ENCODE assay signal across 8 cellular contexts in genomic region chr19:48741222-48741999, GRCh38. TPM values are rescaled to one million over a fixed set of nuclear protein-coding genes. Genes with fewer than 3 reads are reported as not detected.
DNase-seq lines count a peak whose midpoint lies in the region; ATAC-seq and TF ChIP-seq lines count a peak whose summit lies in the region.

No MANE protein-coding gene starts in this region.

- H3K9ac ChIP-seq in neuronal stem cell (ENCODE audit: low read depth, low read length, poor library complexity), result no peak overlapping the region

- peaks cover 10% of the 10 kb centered on the region for H3K36me3 Mint-ChIP-seq in Calu3 (ENCODE audit: insufficient read depth, unreplicated experiment)

- no peak overlapping the region for H3K23ac ChIP-seq in neuronal stem cell (ENCODE audit: low read depth, low read length, poor library complexity)

- H3K4me3 ChIP-seq in NB4 (ENCODE audit: low read depth, low read length) (no peak overlapping the region), neuronal stem cell (ENCODE audit: low read length in 2 of 2) (no peak overlapping the region)

- peak overlapping the region; percentile 70 for H4K8ac ChIP-seq in neuronal stem cell (ENCODE audit: low read depth, low read length)

- H3K36me3 ChIP-seq in neuronal stem cell (replicated peaks in 1 of 2; ENCODE audit: control insufficient read depth in 2 of 2, insufficient read depth in 2 of 2, low read length in 2 of 2), result no peaks in the 10 kb centered on the region

- peak overlapping the region; percentile 4 for H2BK12ac ChIP-seq in neuronal stem cell (ENCODE audit: low read length)

- WGBS in neuronal stem cell (ENCODE audit: extremely low coverage in 2 of 2, insufficient read length in 2 of 2, insufficient replicate concordance in 1 of 2), 2 donors, result no CpG with 5 or more reads among the region's 32 CpGs

- H4K91ac ChIP-seq in neuronal stem cell (ENCODE audit: low read depth, low read length, poor library complexity), result no peak overlapping the region

- H3K18ac ChIP-seq in neuronal stem cell (ENCODE audit: low read length), result peak overlapping the region; percentile 31

- no peak overlapping the region for H3K4me3 Mint-ChIP-seq in Calu3 (ENCODE audit: low read depth, unreplicated experiment)

- H3K4me1 Mint-ChIP-seq in Calu3 (ENCODE audit: low read depth, unreplicated experiment), result peaks cover 8% of the 10 kb centered on the region

- CTCF ChIA-PET in Calu3 (lab: Charles Lee), result no interaction called here

- H3K27ac ChIP-seq in neuronal stem cell (replicated peaks; ENCODE audit: low read length), result no peak overlapping the region

- TF ChIP-seq CTCF in Calu3 (IDR thresholded peaks at IDR 0.05; ENCODE audit: unreplicated experiment) (no peak), NB4 (IDR thresholded peaks at IDR 0.05; ENCODE audit: low read depth, low read length) (no peak)

- no TSS peak for BruUV-seq in Calu3 (replicated peaks; lab: Mats Ljungman, UMichigan)

- H2AK5ac ChIP-seq in neuronal stem cell (ENCODE audit: low read depth, low read length), result peak overlapping the region; percentile 10

- peak; percentile 33 for TF ChIP-seq POLR2A in NB4 (IDR thresholded peaks at IDR 0.05; ENCODE audit: extremely low read depth, insufficient read length)

- H2BK120ac ChIP-seq in neuronal stem cell (ENCODE audit: low read depth, low read length), result no peak overlapping the region

- peaks cover 9 to 32% (median 25%) of the 10 kb centered on the region in 3 experiments for H3K27me3 ChIP-seq in neuronal stem cell (ENCODE audit: control insufficient read depth in 3 of 3, insufficient read depth in 3 of 3, low read depth in 1 of 3, low read length in 3 of 3)

- ATAC-seq in GM21737 (IDR thresholded peaks at IDR 0.05; ENCODE audit: unreplicated experiment), result no peak

- no peaks in the 10 kb centered on the region for H3K9me3 Mint-ChIP-seq in Calu3 (ENCODE audit: low read depth, unreplicated experiment)

- H3K27me3 Mint-ChIP-seq in Calu3 (ENCODE audit: unreplicated experiment), result peaks cover 18% of the 10 kb centered on the region

- H3K27ac Mint-ChIP-seq in Calu3 (ENCODE audit: unreplicated experiment), result no peak overlapping the region

- no peak overlapping the region for H3K14ac ChIP-seq in neuronal stem cell (ENCODE audit: low read length)

- peaks cover 3 to 4% of the 10 kb centered on the region in 2 donors for H3K9me3 ChIP-seq in neuronal stem cell (replicated peaks in 1 of 2; ENCODE audit: control insufficient read depth in 2 of 2, insufficient read depth in 1 of 2, low read depth in 1 of 2, low read length in 2 of 2)

- peak overlapping the region; percentile 33 for H2BK5ac ChIP-seq in neuronal stem cell (ENCODE audit: low read length)

- H3K79me1 ChIP-seq in neuronal stem cell (ENCODE audit: low read depth, low read length), result no peaks in the 10 kb centered on the region

- no peak overlapping the region for H2AFZ ChIP-seq in neuronal stem cell (ENCODE audit: low read length)

- peak; percentile 37 for DNase-seq in Calu3
- peak; percentile 74 for DNase-seq in NB4 (ENCODE audit: low read depth)
- DNase-seq in dermis blood vessel endothelial cell, result peak; percentile 57
- no peak for DNase-seq in neuronal stem cell (ENCODE audit: low spot score)
- no peak for DNase-seq in NCI-H1694 (lab: John Stamatoyannopoulos, UW)
- no peak for DNase-seq in NCI-H1694 treated with DMSO at 0.1 percent for 48 hours (lab: John Stamatoyannopoulos, UW)
- no peak for DNase-seq in NCI-H524 treated with DMSO at 0.1 percent for 48 hours (lab: John Stamatoyannopoulos, UW)

- H2BK15ac ChIP-seq in neuronal stem cell (ENCODE audit: low read length), result no peak overlapping the region

- intact Hi-C loops in Calu3 (cut with micrococcal nuclease; ENCODE audit: unreplicated experiment), result no loop called here

- H3K4ac ChIP-seq in neuronal stem cell (ENCODE audit: low read length), result no peak overlapping the region

- H3K4me2 ChIP-seq in neuronal stem cell (ENCODE audit: insufficient read depth, low read length, poor library complexity, severe bottlenecking), result no peak overlapping the region

- H3K4me1 ChIP-seq in neuronal stem cell (ENCODE audit: control insufficient read depth in 2 of 2, insufficient read depth in 1 of 2, low read depth in 1 of 2, low read length in 2 of 2), result peaks cover 3 to 8% of the 10 kb centered on the region in 2 donors

RNA-seq across cellular contexts. Expression of gene RASIP1, which starts 1.0 kb away (rescaled TPM):
- 0.09 and 0.29 TPM in 2 replicates for total RNA-seq in Calu3 (2022)
- total RNA-seq in dermis blood vessel endothelial cell, result 130 and 154 TPM in 2 replicates
- polyA plus RNA-seq in neuronal stem cell (2013, experiment 1 of 2), result 1.1 TPM
- polyA plus RNA-seq in neuronal stem cell (2013, experiment 2 of 2), result 1.1 TPM

RNA-seq across cellular contexts. Expression of gene IZUMO1, which starts 5.3 kb away (rescaled TPM):
- 0.31 and 0.42 TPM in 2 replicates for total RNA-seq in Calu3 (2022)
- total RNA-seq in dermis blood vessel endothelial cell, result 0.17 and 0.28 TPM in 2 replicates
- polyA plus RNA-seq in neuronal stem cell (2013, experiment 1 of 2), result 0.01 TPM
- 0.03 TPM for polyA plus RNA-seq in neuronal stem cell (2013, experiment 2 of 2)

RNA-seq across cellular contexts. Expression of gene FUT1, which starts 11.0 kb away (rescaled TPM):
- total RNA-seq in Calu3 (2022) (2.6 and 2.9 TPM in 2 replicates), dermis blood vessel endothelial cell (8.1 and 10.9 TPM in 2 replicates)
- polyA plus RNA-seq in neuronal stem cell (2013, experiment 1 of 2), result 0.99 TPM
- polyA plus RNA-seq in neuronal stem cell (2013, experiment 2 of 2), result 1.0 TPM

RNA-seq across cellular contexts. Expression of gene FGF21, which starts 13.9 kb away (rescaled TPM):
- not detected in 2 replicates for total RNA-seq in Calu3 (2022)
- total RNA-seq in dermis blood vessel endothelial cell, result not detected in 2 replicates
- polyA plus RNA-seq in neuronal stem cell (2013, experiment 1 of 2), result not detected
- polyA plus RNA-seq in neuronal stem cell (2013, experiment 2 of 2), result not detected

RNA-seq across cellular contexts. Expression of gene MAMSTR, which starts 21.9 kb away (rescaled TPM):
- total RNA-seq in Calu3 (2022), result 1.7 TPM in 2 replicates
- 0.09 and 0.51 TPM in 2 replicates for total RNA-seq in dermis blood vessel endothelial cell
- polyA plus RNA-seq in neuronal stem cell (2013, experiment 1 of 2), result 1.1 TPM
- 0.90 TPM for polyA plus RNA-seq in neuronal stem cell (2013, experiment 2 of 2)

Comparison
In these comparisons a context has a peak if more than half of its experiments do, and no peak if none do; other contexts are left out.
1. DNase-seq: peak in Calu3 (single experiment), NB4 (single experiment) and dermis blood vessel endothelial cell (single experiment); none in neuronal stem cell (single experiment), NCI-H1694 (single experiment), NCI-H1694 treated with DMSO at 0.1 percent for 48 hours (single experiment) and NCI-H524 treated with DMSO at 0.1 percent for 48 hours (single experiment).
2. RNA of gene RASIP1, which starts 1.0 kb away (total RNA-seq): 130 to 154 TPM in dermis blood vessel endothelial cell; 0.09 to 0.29 TPM in Calu3; every median in the first group is over 100 times any median in the second.